In the genomic region with DNA sequence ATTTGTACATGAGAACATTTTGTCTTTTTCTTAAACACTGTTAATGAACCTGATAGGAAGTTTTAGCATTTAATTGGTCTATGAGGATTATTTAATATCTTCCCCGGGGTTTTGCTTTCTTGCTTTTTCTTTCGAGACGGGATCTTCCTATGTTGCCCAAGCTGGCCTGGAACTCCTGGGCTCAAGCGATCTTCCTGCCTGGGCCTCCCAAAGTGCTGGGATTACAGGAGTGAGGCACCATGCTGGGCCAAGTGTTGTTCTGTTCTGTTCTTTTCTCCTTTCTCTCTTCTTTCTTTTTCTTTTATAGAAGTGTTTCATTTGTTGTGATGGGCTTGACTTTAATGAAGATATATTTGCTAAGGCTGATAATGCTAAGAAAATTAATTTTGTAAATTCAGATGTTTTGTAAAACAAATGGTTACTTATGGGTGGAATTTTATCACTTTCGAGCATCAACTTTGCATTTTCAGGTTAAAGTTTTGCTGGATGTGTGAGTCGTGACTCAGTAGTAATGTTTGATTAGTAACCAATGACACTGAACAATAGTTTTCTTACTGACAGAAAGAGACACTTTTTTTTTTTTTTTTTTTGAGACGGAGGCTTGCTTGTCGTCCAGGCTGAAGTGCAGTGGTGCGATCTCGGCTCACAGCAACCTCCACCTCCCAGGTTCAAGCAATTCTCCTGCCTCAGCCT, we compare ENCODE assay signal across 8 cellular contexts. TPM values are rescaled to one million over a fixed set of nuclear protein-coding genes. Genes with fewer than 3 reads are reported as not detected.
DNase-seq lines count a peak whose midpoint lies in the region; ATAC-seq, FAIRE-seq and TF ChIP-seq lines count a peak whose summit lies in the region.

No MANE protein-coding gene starts in this region.

- no peak for TF ChIP-seq RAD21 in HepG2 (CRISPR knock-in tag; IDR thresholded peaks at IDR 0.05)

- H3K27me3 ChIP-seq in heart right ventricle (no peaks in the 10 kb centered on the region), HepG2 (ENCODE audit: control insufficient read depth in 1 of 2, insufficient read depth in 2 of 2, low read length in 2 of 2) (no peaks in the 10 kb centered on the region)

- H3K27me3 Mint-ChIP-seq in activated naive CD8-positive, alpha-beta T cell treated with anti-CD3 and anti-CD28 coated beads, Interleukin-2, amount 50 U/mL, for 24 hours: no peaks in the 10 kb centered on the region

- H3K9ac ChIP-seq in HepG2 (ENCODE audit: insufficient read depth, low read depth, low read length): peak overlapping the region; percentile 87

- peak overlapping the region in 7 of 10 donors; percentile 84 to 99 (median 97) for H3K4me3 ChIP-seq in heart right ventricle
- H3K4me3 ChIP-seq in HepG2 (replicated peaks in 1 of 3; ENCODE audit: insufficient read depth in 1 of 3, low read depth in 2 of 3, low read length in 3 of 3): peak overlapping the region; percentile 85 to 98 (median 90)
- peak overlapping the region; percentile 99 for H3K4me3 ChIP-seq in urinary bladder (ENCODE audit: low read depth, low read length)

- H3K4me1 ChIP-seq in heart right ventricle: peaks cover 4 to 58% (median 40%) of the 10 kb centered on the region in 9 donors
- H3K4me1 ChIP-seq in HepG2 (ENCODE audit: insufficient read depth, low read length): peaks cover 55% of the 10 kb centered on the region
- H3K4me1 ChIP-seq in urinary bladder (ENCODE audit: insufficient read depth): no peaks in the 10 kb centered on the region

- CTCF ChIA-PET in HepG2 (lab: Yijun Ruan, JAX; ENCODE audit: low intra/inter-chr PET ratio, low total read pairs): no interaction called here

- H3K4me3 Mint-ChIP-seq in activated naive CD8-positive, alpha-beta T cell treated with anti-CD3 and anti-CD28 coated beads, Interleukin-2, amount 50 U/mL, for 24 hours: peak overlapping the region; percentile 94

- 70 to 72% methylated on average over 10 of the region's 10 CpGs for WGBS in heart right ventricle, 2 donors
- WGBS in HepG2 (ENCODE audit: low lambda C conversion rate): 23% methylated on average over 10 of the region's 10 CpGs
- WGBS in urinary bladder: 69% methylated on average over 10 of the region's 10 CpGs

- peaks cover 11% of the 10 kb centered on the region for H3K36me3 Mint-ChIP-seq in activated naive CD8-positive, alpha-beta T cell treated with anti-CD3 and anti-CD28 coated beads, Interleukin-2, amount 50 U/mL, for 24 hours (ENCODE audit: low read depth)

- peak overlapping the region; percentile 89 for H3K27ac Mint-ChIP-seq in activated naive CD8-positive, alpha-beta T cell treated with anti-CD3 and anti-CD28 coated beads, Interleukin-2, amount 50 U/mL, for 24 hours

- TF ChIP-seq CTCF in heart right ventricle (IDR thresholded peaks at IDR 0.05): no peak
- no peak for TF ChIP-seq CTCF in HepG2 (CRISPR knock-in tag; IDR thresholded peaks at IDR 0.05)

- intact Hi-C loops in heart right ventricle (cut with DNase I): loop anchor here in 1 of 10 donors (10.0 kb wide), 1 partner anchor 104 kb away; no protein-coding TSS in a partner anchor
- intact Hi-C loops in cardiac septum (cut with DNase I): no loop called here
- intact Hi-C loops in HepG2 (cut with micrococcal nuclease; ENCODE audit: unreplicated experiment): loop anchor here (5.0 kb wide), 1 partner anchor 37 kb away; no protein-coding TSS in a partner anchor

- peaks cover 67% of the 10 kb centered on the region for H3K79me2 ChIP-seq in HepG2 (ENCODE audit: insufficient read depth, low read length)

- TF ChIP-seq POLR2A in HepG2 (IDR thresholded peaks at IDR 0.05; ENCODE audit: insufficient read depth in 1 of 2, low read depth in 2 of 2, low read length in 2 of 2): no peak

- H4K20me1 ChIP-seq in HepG2 (ENCODE audit: insufficient read depth, low read length): peaks cover 49% of the 10 kb centered on the region

- no peaks in the 10 kb centered on the region for H3K9me3 Mint-ChIP-seq in activated naive CD8-positive, alpha-beta T cell treated with anti-CD3 and anti-CD28 coated beads, Interleukin-2, amount 50 U/mL, for 24 hours

- H3K4me1 Mint-ChIP-seq in activated naive CD8-positive, alpha-beta T cell treated with anti-CD3 and anti-CD28 coated beads, Interleukin-2, amount 50 U/mL, for 24 hours: peaks cover 60% of the 10 kb centered on the region

- no peak overlapping the region for H2AFZ ChIP-seq in HepG2 (ENCODE audit: low read length)

- in situ Hi-C loops in HepG2 (cut with HindIII; ENCODE audit: extremely low pct_ligation_motif_present, low pct_unique_long_range_greater_than_20kb): no loop called here

- H3K9me3 ChIP-seq in heart right ventricle (no peaks in the 10 kb centered on the region), HepG2 (ENCODE audit: low read length) (no peaks in the 10 kb centered on the region)

- TF ChIP-seq EP300 in HepG2 (IDR thresholded peaks at IDR 0.05; ENCODE audit: low read depth in 2 of 2, low read length in 2 of 2) (no peak), HepG2 (CRISPR knock-in tag; IDR thresholded peaks at IDR 0.05; ENCODE audit: borderline replicate concordance) (no peak)

- H3K36me3 ChIP-seq in heart right ventricle (no peaks in the 10 kb centered on the region), HepG2 (replicated peaks in 1 of 2; ENCODE audit: control insufficient read depth in 1 of 2, insufficient read depth in 2 of 2, low read length in 2 of 2) (no peaks in the 10 kb centered on the region), urinary bladder (ENCODE audit: insufficient read depth) (no peaks in the 10 kb centered on the region)

- ATAC-seq in heart right ventricle (no peak), HepG2 (no peak), HG02981 (IDR thresholded peaks at IDR 0.05; ENCODE audit: unreplicated experiment) (no peak), HG03039 (IDR thresholded peaks at IDR 0.05; ENCODE audit: unreplicated experiment) (no peak)
- no peak for ATAC-seq in activated naive CD8-positive, alpha-beta T cell treated with anti-CD3 and anti-CD28 coated beads, Interleukin-2, amount 50 U/mL, for 24 hours

- H3K27ac ChIP-seq in heart right ventricle (peak overlapping the region in 1 of 10 donors; percentile 64), HepG2 (ENCODE audit: extremely low read length, insufficient read depth, low read length) (peak overlapping the region; percentile 97), urinary bladder (ENCODE audit: low read depth) (no peak overlapping the region)

- BruUV-seq in HepG2 (replicated peaks; lab: Mats Ljungman, UMichigan): no TSS peak

- DNase-seq in heart right ventricle: no peak
- no peak for DNase-seq in cardiac septum (ENCODE audit: low spot score)
- no peak for DNase-seq in activated naive CD8-positive, alpha-beta T cell treated with anti-CD3 and anti-CD28 coated beads, Interleukin-2, amount 50 U/mL, for 24 hours
- no peak for DNase-seq in HepG2 (ENCODE audit: low spot score)
- DNase-seq in NCI-H748 treated with DMSO at 0.1 percent for 48 hours (lab: John Stamatoyannopoulos, UW): no peak

- POLR2A ChIA-PET in HepG2 (lab: Yijun Ruan, JAX): no interaction called here

- peak overlapping the region; percentile 82 for H3K4me2 ChIP-seq in HepG2 (ENCODE audit: low read depth, low read length)

- FAIRE-seq in HepG2 (lab: Jason Lieb, UNC): peak; percentile 42

RNA-seq across cellular contexts. Expression of a gene that starts 2.2 kb away (rescaled TPM):
- total RNA-seq in heart right ventricle (10 to 100 TPM in 8 of 10 donors, 1 to 10 TPM in 2; 7.4 to 14.0 (median 10.8) TPM), cardiac septum (12.7 TPM), HepG2 (2016; rRNA removed; fragmentation: Illumina TruSeq; extraction: Trizol) (9.7 and 12.1 TPM in 2 replicates), urinary bladder (53.3 TPM)
- polyA plus RNA-seq in heart right ventricle (10 to 100 TPM in 1 of 2 donors, 1 to 10 TPM in 1; 2.8 to 16.2 TPM), HepG2 (2011; rRNA removed) (10.3 and 10.6 TPM in 2 replicates), urinary bladder (13.5 TPM)
- total RNA-seq in HepG2 (2016; cell fraction: cytosol; rRNA removed; fragmentation: Illumina TruSeq; extraction: Trizol; ENCODE audit: low read depth): 8.2 and 9.5 TPM in 2 replicates
- total RNA-seq in HepG2 (2016; cell fraction: insoluble cytoplasmic fraction; rRNA removed; fragmentation: Illumina TruSeq; extraction: Trizol): 9.7 and 12.5 TPM in 2 replicates
- 6.9 and 8.1 TPM in 2 replicates for total RNA-seq in HepG2 (2016; cell fraction: membrane; rRNA removed; fragmentation: Illumina TruSeq; extraction: Trizol)
- 17.5 and 19.8 TPM in 2 replicates for total RNA-seq in HepG2 (2016; cell fraction: nucleus; rRNA removed; fragmentation: Illumina TruSeq; extraction: Trizol)
- 4.5 and 5.7 TPM in 2 replicates for polyA plus RNA-seq in HepG2 (2011; cell fraction: cytosol; rRNA removed)
- polyA plus RNA-seq in HepG2 (2011; cell fraction: nucleus; rRNA removed): 13.2 and 14.0 TPM in 2 replicates
- 9.5 and 12.1 TPM in 2 replicates for polyA plus RNA-seq in HepG2 (2012)
- 0.24 and 0.35 TPM in 2 replicates for polyA plus RNA-seq in HepG2 (2016; cell fraction: cytosol; fragmentation: Illumina TruSeq; extraction: Trizol; ENCODE audit: low read depth)
- 10.2 and 11.1 TPM in 2 replicates for polyA plus RNA-seq in HepG2 (2016; cell fraction: insoluble cytoplasmic fraction; fragmentation: Illumina TruSeq; extraction: Trizol; ENCODE audit: low read depth)
- 1.6 and 1.8 TPM in 2 replicates for polyA plus RNA-seq in HepG2 (2016; cell fraction: membrane; fragmentation: Illumina TruSeq; extraction: Trizol; ENCODE audit: low read depth)
- polyA plus RNA-seq in HepG2 (2016; cell fraction: nucleus; fragmentation: Illumina TruSeq; extraction: Trizol; ENCODE audit: insufficient read depth, low read depth): 25.4 and 27.7 TPM in 2 replicates
- 23.6 and 27.4 TPM in 2 replicates for polyA minus RNA-seq in HepG2 (2011; rRNA and poly(A)+ RNA removed; ENCODE audit: low replicate concordance)
- 18.4 and 18.6 TPM in 2 replicates for polyA minus RNA-seq in HepG2 (2011; cell fraction: cytosol; rRNA and poly(A)+ RNA removed)
- 51.4 and 54.6 TPM in 2 replicates for polyA minus RNA-seq in HepG2 (2011; cell fraction: nucleus; rRNA and poly(A)+ RNA removed)

RNA-seq across cellular contexts. Expression of a gene that starts 40.2 kb away (rescaled TPM):
- under 1 TPM in 5 of 10 donors, not detected in 5; 0.07 to 0.95 (median 0.26) TPM for total RNA-seq in heart right ventricle
- polyA plus RNA-seq in heart right ventricle: under 1 TPM; 0.12 to 0.15 TPM
- total RNA-seq in cardiac septum: 0.05 TPM
- not detected in 2 replicates for total RNA-seq in HepG2 (2016; rRNA removed; fragmentation: Illumina TruSeq; extraction: Trizol)
- not detected in 2 replicates for total RNA-seq in HepG2 (2016; cell fraction: cytosol; rRNA removed; fragmentation: Illumina TruSeq; extraction: Trizol; ENCODE audit: low read depth)
- not detected in 2 replicates for total RNA-seq in HepG2 (2016; cell fraction: insoluble cytoplasmic fraction; rRNA removed; fragmentation: Illumina TruSeq; extraction: Trizol)
- total RNA-seq in HepG2 (2016; cell fraction: membrane; rRNA removed; fragmentation: Illumina TruSeq; extraction: Trizol): not detected in 2 replicates
- total RNA-seq in HepG2 (2016; cell fraction: nucleus; rRNA removed; fragmentation: Illumina TruSeq; extraction: Trizol): not detected in 2 replicates
- not detected in 2 replicates for polyA plus RNA-seq in HepG2 (2011; rRNA removed)
- polyA plus RNA-seq in HepG2 (2011; cell fraction: cytosol; rRNA removed): not detected in 2 replicates
- polyA plus RNA-seq in HepG2 (2011; cell fraction: nucleus; rRNA removed): not detected in 2 replicates
- not detected in 2 replicates for polyA plus RNA-seq in HepG2 (2012)
- polyA plus RNA-seq in HepG2 (2016; cell fraction: cytosol; fragmentation: Illumina TruSeq; extraction: Trizol; ENCODE audit: low read depth): not detected in 2 replicates
- polyA plus RNA-seq in HepG2 (2016; cell fraction: insoluble cytoplasmic fraction; fragmentation: Illumina TruSeq; extraction: Trizol; ENCODE audit: low read depth): not detected in 2 replicates
- not detected in 2 replicates for polyA plus RNA-seq in HepG2 (2016; cell fraction: membrane; fragmentation: Illumina TruSeq; extraction: Trizol; ENCODE audit: low read depth)
- polyA plus RNA-seq in HepG2 (2016; cell fraction: nucleus; fragmentation: Illumina TruSeq; extraction: Trizol; ENCODE audit: insufficient read depth, low read depth): not detected in 2 replicates
- polyA minus RNA-seq in HepG2 (2011; rRNA and poly(A)+ RNA removed; ENCODE audit: low replicate concordance): not detected in 2 replicates
- not detected in 2 replicates for polyA minus RNA-seq in HepG2 (2011; cell fraction: cytosol; rRNA and poly(A)+ RNA removed)
- polyA minus RNA-seq in HepG2 (2011; cell fraction: nucleus; rRNA and poly(A)+ RNA removed): not detected in 2 replicates
- total RNA-seq in urinary bladder: 1.0 TPM
- polyA plus RNA-seq in urinary bladder: 0.67 TPM
